In genomic region chr13:45372189-45373115, GRCh38 we compare ENCODE assay signal across 1 cellular context.
TF ChIP-seq lines count a peak whose summit lies in the region.

No MANE protein-coding gene starts in this region.

TF ChIP-seq in H1, 55 proteins besides CTCF, POLR2A, EP300 and RAD21:
- TF ChIP-seq KDM5A (IDR thresholded peaks at IDR 0.05; ENCODE audit: low read length) = no peak
- no peak for TF ChIP-seq ZNF274 (IDR thresholded peaks at IDR 0.05; ENCODE audit: borderline replicate concordance, extremely low read depth, low read length)
